In genomic region chr4:124386163-124386562, GRCh38 we compare ENCODE assay signal across 17 cellular contexts.
"Had no signal": no experiment of that assay in that cellular context is flagged by ENCODE, and none has a peak within 500 bp of the region (broad histone marks: within the 10 kb centered on the region; RNA-seq: fewer than 3 reads in every experiment).

No MANE protein-coding gene starts in this region.

- H3K9ac ChIP-seq: neural progenitor cell had no signal

- ATAC-seq: pancreas; stimulated activated effector memory CD8-positive, alpha-beta T cell treated with anti-CD3 and anti-CD28 coated beads, Interleukin-12 subunit alpha, Interleukin-12 subunit beta, amount 100 ng/mL, for 72 hours; T-cell had no signal

- FAIRE-seq: islet of Langerhans, pancreas, small intestine had no signal

- H3K4me1 ChIP-seq: colonic mucosa, heart left ventricle, neural progenitor cell, pancreas had no signal

- H3K27ac ChIP-seq: cardiac muscle cell, colonic mucosa, neural progenitor cell, pancreas had no signal

- H3K27me3 ChIP-seq: cardiac muscle cell, colonic mucosa, heart left ventricle, neural progenitor cell, pancreas had no signal

- H3K36me3 ChIP-seq: cardiac muscle cell, colonic mucosa, heart left ventricle, neural progenitor cell, pancreas had no signal

- H2AFZ ChIP-seq: neural progenitor cell had no signal

- H3K9me3 ChIP-seq: colonic mucosa, heart left ventricle, pancreas had no signal

- H3K4me2 ChIP-seq: neural progenitor cell had no signal

- DNase-seq: activated CD4-positive, alpha-beta memory T cell treated with anti-CD3 and anti-CD28 coated beads, Interleukin-2, amount 10 ng/mL, durations not matched to agents 7 days and 5 days; activated gamma-delta T cell; activated naive CD8-positive, alpha-beta T cell treated with anti-CD3 and anti-CD28 coated beads for 36 hours; activated T-cell treated with anti-CD3 and anti-CD28 coated beads, Interleukin-2, amount 50 U/mL, for 48 hours; colonic mucosa; effector memory CD4-positive, alpha-beta T cell; foreskin melanocyte; heart left ventricle; pancreas; retina; small intestine; T-cell; T1000 had no signal

- H3K4me3 ChIP-seq: cardiac muscle cell, colonic mucosa, neural progenitor cell, pancreas had no signal
